Comparison of ENCODE assay signal across 8 cellular contexts in genomic region chr4:1183985-1184773, GRCh38. TPM values are rescaled to one million over a fixed set of nuclear protein-coding genes. Genes with fewer than 3 reads are reported as not detected.
DNase-seq lines count a peak whose midpoint lies in the region; ATAC-seq, FAIRE-seq and TF ChIP-seq lines count a peak whose summit lies in the region.

No MANE protein-coding gene starts in this region.

- H3K4me3 Mint-ChIP-seq in activated CD4-positive, alpha-beta memory T cell treated with anti-CD3 and anti-CD28 coated beads, Interleukin-2, amount 10 ng/mL, durations not matched to agents 7 days and 5 days, result peak overlapping the region; percentile 7
- peak overlapping the region; percentile 86 for H3K4me3 Mint-ChIP-seq in natural killer cell

- peaks cover 15% of the 10 kb centered on the region for H3K27me3 Mint-ChIP-seq in activated CD4-positive, alpha-beta memory T cell treated with anti-CD3 and anti-CD28 coated beads, Interleukin-2, amount 10 ng/mL, durations not matched to agents 7 days and 5 days
- H3K27me3 Mint-ChIP-seq in natural killer cell (ENCODE audit: low read depth in 2 of 2), result no peaks in the 10 kb centered on the region

- peak; percentile 48 for ATAC-seq in HG02763 (IDR thresholded peaks at IDR 0.05; ENCODE audit: unreplicated experiment)
- peak; percentile 42 to 62 (median 57) for ATAC-seq in natural killer cell
- no peak for ATAC-seq in GM21528 (IDR thresholded peaks at IDR 0.05; ENCODE audit: low FRiP score, unreplicated experiment)
- no peak for ATAC-seq in foreskin keratinocyte

- FAIRE-seq in GM18507 (lab: Jason Lieb, UNC), result peak; percentile 92

- no peak for TF ChIP-seq CTCF in natural killer cell (IDR thresholded peaks at IDR 0.05)
- TF ChIP-seq CTCF in foreskin keratinocyte (conservative IDR thresholded peaks at IDR 0.05), result no peak

- H3K9me3 Mint-ChIP-seq in activated CD4-positive, alpha-beta memory T cell treated with anti-CD3 and anti-CD28 coated beads, Interleukin-2, amount 10 ng/mL, durations not matched to agents 7 days and 5 days, result peaks cover 14% of the 10 kb centered on the region
- peaks cover 5 to 12% of the 10 kb centered on the region in 2 donors for H3K9me3 Mint-ChIP-seq in natural killer cell

- CTCF ChIA-PET in activated CD4-positive, alpha-beta memory T cell treated with anti-CD3 and anti-CD28 coated beads, Interleukin-2, amount 10 ng/mL, durations not matched to agents 7 days and 5 days (lab: Charles Lee), result interaction anchor here (0.7 to 2.9 kb wide), 5 partner anchors 17 to 162 kb away, joined by 3 to 16 read pairs (median 4); no protein-coding TSS in a partner anchor

- H3K27me3 ChIP-seq in foreskin keratinocyte, result peaks cover 40% of the 10 kb centered on the region

- POLR2A ChIA-PET in activated CD4-positive, alpha-beta memory T cell treated with anti-CD3 and anti-CD28 coated beads, Interleukin-2, amount 10 ng/mL, durations not matched to agents 7 days and 5 days (lab: Charles Lee), result interaction anchor here (1.1 to 2.1 kb wide), 8 partner anchors 10 to 146 kb away, joined by 3 to 12 read pairs (median 4); partner anchors contain the start of genes MAEA and SPON2

- DNase-seq in GM18507 (ENCODE audit: extremely low spot score, insufficient read length, low read depth), result no peak
- DNase-seq in activated CD4-positive, alpha-beta memory T cell treated with anti-CD3 and anti-CD28 coated beads, Interleukin-2, amount 10 ng/mL, durations not matched to agents 7 days and 5 days, result peak; percentile 14
- DNase-seq in natural killer cell, result peak; percentile 17
- DNase-seq in dedifferentiated amniotic fluid mesenchymal stem cell (ENCODE audit: extremely low spot score), result no peak
- no peak for DNase-seq in hepatic stellate cell (ENCODE audit: low spot score)
- DNase-seq in foreskin keratinocyte, result no peak

- no peak overlapping the region for H3K27ac ChIP-seq in foreskin keratinocyte

- H3K36me3 Mint-ChIP-seq in activated CD4-positive, alpha-beta memory T cell treated with anti-CD3 and anti-CD28 coated beads, Interleukin-2, amount 10 ng/mL, durations not matched to agents 7 days and 5 days (ENCODE audit: low read depth), result peaks cover 22% of the 10 kb centered on the region
- peaks cover 27% of the 10 kb centered on the region for H3K36me3 Mint-ChIP-seq in natural killer cell

- H3K27ac Mint-ChIP-seq in activated CD4-positive, alpha-beta memory T cell treated with anti-CD3 and anti-CD28 coated beads, Interleukin-2, amount 10 ng/mL, durations not matched to agents 7 days and 5 days, result no peak overlapping the region
- peak overlapping the region; percentile 77 to 80 for H3K27ac Mint-ChIP-seq in natural killer cell

- H3K4me1 Mint-ChIP-seq in activated CD4-positive, alpha-beta memory T cell treated with anti-CD3 and anti-CD28 coated beads, Interleukin-2, amount 10 ng/mL, durations not matched to agents 7 days and 5 days, result peaks cover 41% of the 10 kb centered on the region
- peaks cover 66 to 69% of the 10 kb centered on the region in 2 donors for H3K4me1 Mint-ChIP-seq in natural killer cell

- intact Hi-C loops in natural killer cell (cut with micrococcal nuclease), result loop anchor here (2.0 kb wide), 1 partner anchor 17 kb away; no protein-coding TSS in a partner anchor

- H3K4me1 ChIP-seq in foreskin keratinocyte, result no peaks in the 10 kb centered on the region

RNA-seq across cellular contexts. Expression of gene SPON2, which starts 11.8 kb away (rescaled TPM):
- total RNA-seq in activated CD4-positive, alpha-beta memory T cell treated with anti-CD3 and anti-CD28 coated beads, Interleukin-2, amount 10 ng/mL, durations not matched to agents 7 days and 5 days, result 10 to 100 TPM; 22.8 to 24.6 TPM
- total RNA-seq in natural killer cell (1,000 to 10,000 TPM; 1,124 to 1,574 (median 1,339) TPM), foreskin keratinocyte (0.32 and 0.65 TPM in 2 replicates)
- polyA plus RNA-seq in foreskin keratinocyte, result 0.12 and 0.41 TPM in 2 replicates

Comparison
In these comparisons a context has a peak if more than half of its experiments do, and no peak if none do; other contexts are left out.
1. DNase-seq: peak in activated CD4-positive, alpha-beta memory T cell treated with anti-CD3 and anti-CD28 coated beads, Interleukin-2, amount 10 ng/mL, durations not matched to agents 7 days and 5 days (single experiment) and natural killer cell (single experiment); none in GM18507 (single experiment), dedifferentiated amniotic fluid mesenchymal stem cell (single experiment), hepatic stellate cell (single experiment) and foreskin keratinocyte (0 of 2).
2. ATAC-seq: peak in HG02763 (single experiment) and natural killer cell (3 of 3); none in GM21528 (single experiment) and foreskin keratinocyte (single experiment).
3. RNA of gene SPON2, which starts 11.8 kb away (total RNA-seq): 1,124 to 1,574 TPM in natural killer cell; 22.8 to 24.6 TPM in activated CD4-positive, alpha-beta memory T cell treated with anti-CD3 and anti-CD28 coated beads, Interleukin-2, amount 10 ng/mL, durations not matched to agents 7 days and 5 days and 0.32 to 0.65 TPM in foreskin keratinocyte; every median in the first group is over 10 times any median in the second.